In genomic region chr20:25055711-25056492, GRCh38 we compare ENCODE assay signal across 12 cellular contexts. TPM values are rescaled to one million over a fixed set of nuclear protein-coding genes. Genes with fewer than 3 reads are reported as not detected.
DNase-seq lines count a peak whose midpoint lies in the region; ATAC-seq, FAIRE-seq and TF ChIP-seq lines count a peak whose summit lies in the region.
"Had no signal": no experiment of that assay in that cellular context is flagged by ENCODE, and none has a peak within 500 bp of the region (broad histone marks: within the 10 kb centered on the region; RNA-seq: fewer than 3 reads in every experiment).

No MANE protein-coding gene starts in this region.

- no peak for TF ChIP-seq CTCF in DND-41 (IDR thresholded peaks at IDR 0.05; ENCODE audit: borderline replicate concordance, extremely low read depth, low read length, poor library complexity, severe bottlenecking)
- TF ChIP-seq CTCF in Peyer's patch (IDR thresholded peaks at IDR 0.05): no peak
- TF ChIP-seq CTCF in esophagus muscularis mucosa (IDR thresholded peaks at IDR 0.05): no peak
- TF ChIP-seq CTCF in brain microvascular endothelial cell (IDR thresholded peaks at IDR 0.05; ENCODE audit: low read depth, low read length, missing control alignments): no peak

- H2AFZ ChIP-seq in DND-41 (ENCODE audit: low read depth, low read length): no peak overlapping the region

- peaks cover 36% of the 10 kb centered on the region for H3K36me3 ChIP-seq in DND-41 (ENCODE audit: insufficient read depth, low read length)
- no peaks in the 10 kb centered on the region for H3K36me3 ChIP-seq in Peyer's patch
- H3K36me3 ChIP-seq in esophagus muscularis mucosa: no peaks in the 10 kb centered on the region
- no peaks in the 10 kb centered on the region for H3K36me3 ChIP-seq in rectal smooth muscle tissue (ENCODE audit: control insufficient read depth, insufficient read depth, low read length)
- H3K36me3 ChIP-seq in brain microvascular endothelial cell (replicated peaks): no peaks in the 10 kb centered on the region

- H3K27me3 ChIP-seq in DND-41 (ENCODE audit: insufficient read depth, low read length, poor library complexity): no peaks in the 10 kb centered on the region
- H3K27me3 ChIP-seq in Peyer's patch: no peaks in the 10 kb centered on the region
- H3K27me3 ChIP-seq in esophagus muscularis mucosa: no peaks in the 10 kb centered on the region
- H3K27me3 ChIP-seq in rectal smooth muscle tissue (ENCODE audit: control insufficient read depth, insufficient read depth, low read length): no peaks in the 10 kb centered on the region
- peaks cover 17% of the 10 kb centered on the region for H3K27me3 ChIP-seq in brain microvascular endothelial cell (replicated peaks)

- 75% methylated on average over 8 of the region's 8 CpGs for WGBS in esophagus muscularis mucosa

- H3K4me1 ChIP-seq in DND-41 (ENCODE audit: insufficient read depth, low read length) (peaks cover 55% of the 10 kb centered on the region), Peyer's patch (peaks cover 10 to 64% (median 25%) of the 10 kb centered on the region in 4 donors), esophagus muscularis mucosa (peaks cover 72 to 85% (median 76%) of the 10 kb centered on the region in 4 donors), rectal smooth muscle tissue (ENCODE audit: control insufficient read depth, insufficient read depth, low read length) (peaks cover 56% of the 10 kb centered on the region)

- intact Hi-C loops in esophagus muscularis mucosa (cut with DNase I): loop anchor here (5.0 to 10.0 kb wide), 2 partner anchors 191 to 1431 kb away; partner anchors contain the start of gene PYGB

- no peak for TF ChIP-seq POLR2A in Peyer's patch (IDR thresholded peaks at IDR 0.05)
- TF ChIP-seq POLR2A in esophagus muscularis mucosa (IDR thresholded peaks at IDR 0.05; ENCODE audit: low read depth): no peak
- TF ChIP-seq POLR2A in GM12892 (IDR thresholded peaks at IDR 0.05; ENCODE audit: low read depth, low read length): no peak

- H3K4me3 ChIP-seq in DND-41 (ENCODE audit: low read depth in 1 of 2, low read length in 2 of 2) (peak overlapping the region; percentile 38 to 81; a peak in 3 of 4 replicates), Peyer's patch (peak overlapping the region in 3 of 4 donors; percentile 82 to 95 (median 84)), esophagus muscularis mucosa (peak overlapping the region; percentile 85 to 95 (median 89)), rectal smooth muscle tissue (ENCODE audit: low read length) (peak overlapping the region; percentile 92), brain microvascular endothelial cell (ENCODE audit: low read depth, low read length) (no peak overlapping the region)

- H4K20me1 ChIP-seq in DND-41 (ENCODE audit: insufficient read depth, low read length): peaks cover 51% of the 10 kb centered on the region

- no peak for TF ChIP-seq EP300 in esophagus muscularis mucosa (IDR thresholded peaks at IDR 0.05)

- DNase-seq in DND-41 (no peak), Peyer's patch (peak in 2 of 3 donors; percentile 78 to 81), esophagus muscularis mucosa (ENCODE audit: extremely low spot score) (no peak), brain microvascular endothelial cell (no peak), Ammon's horn (ENCODE audit: low spot score) (no peak), NCI-H146 (lab: John Stamatoyannopoulos, UW) (no peak), GM12892 (ENCODE audit: insufficient read length) (no peak)
- DNase-seq: mesenchymal stem cell, NCI-H1092 had no signal

- no peak for ATAC-seq in DND-41 (ENCODE audit: insufficient read depth, low read depth)

- peak overlapping the region; percentile 72 for H3K9ac ChIP-seq in DND-41 (ENCODE audit: low read depth, low read length)
- H3K9ac ChIP-seq in rectal smooth muscle tissue (ENCODE audit: low read length): peak overlapping the region; percentile 25

- H3K79me2 ChIP-seq in DND-41 (ENCODE audit: insufficient read depth, low read length): peaks cover 70% of the 10 kb centered on the region

- H3K9me3 ChIP-seq in DND-41 (ENCODE audit: insufficient read depth, low read length, severe bottlenecking) (no peaks in the 10 kb centered on the region), Peyer's patch (no peaks in the 10 kb centered on the region), esophagus muscularis mucosa (peaks cover 0 to 3% (median 0%) of the 10 kb centered on the region in 4 donors)

- H3K27ac ChIP-seq in DND-41 (ENCODE audit: low read length) (peak overlapping the region; percentile 93), Peyer's patch (peak overlapping the region; percentile 94 to 98 (median 97)), esophagus muscularis mucosa (replicated peaks in 1 of 4) (peak overlapping the region; percentile 96 to 98 (median 97)), rectal smooth muscle tissue (ENCODE audit: low read depth, low read length) (peak overlapping the region; percentile 90), brain microvascular endothelial cell (no peak overlapping the region)

- FAIRE-seq in GM12892 (lab: Jason Lieb, UNC): no peak

- H3K4me2 ChIP-seq in DND-41 (ENCODE audit: insufficient read depth, low read length): peak overlapping the region; percentile 94

- in situ Hi-C loops in brain microvascular endothelial cell (cut with HindIII; ENCODE audit: low pct_ligation_motif_present, low sequenced_read_pairs): no loop called here

RNA-seq across cellular contexts. Expression of gene ACSS1, which starts 2.0 kb away (rescaled TPM):
- total RNA-seq in Peyer's patch (100 to 1,000 TPM in 3 of 4 donors, 10 to 100 TPM in 1; 49.5 to 160 (median 134) TPM), esophagus muscularis mucosa (100 to 1,000 TPM in 1 of 4 donors, 10 to 100 TPM in 3; 36.6 to 154 (median 65.3) TPM)
- polyA plus RNA-seq in GM12892 (2012; ENCODE audit: missing spikeins): 15.1 TPM

RNA-seq across cellular contexts. Expression of gene VSX1, which starts 26.0 kb away (rescaled TPM):
- not detected for total RNA-seq in Peyer's patch
- total RNA-seq in esophagus muscularis mucosa: under 1 TPM in 1 of 4 donors, not detected in 3; 0.83 TPM
- not detected for polyA plus RNA-seq in GM12892 (2012; ENCODE audit: missing spikeins)
- total RNA-seq: dermis microvascular lymphatic vessel endothelial cell; T-helper 2 cell treated with Interferon-gamma antibody and Interleukin-4, amounts not matched to agents 100 ng/mL and 5 ng/mL, for 36 hours had no signal

Comparison
In these comparisons a context has a peak if more than half of its experiments do, and no peak if none do; other contexts are left out.
1. DNase-seq: peak in Peyer's patch (2 of 3); none in DND-41 (single experiment), esophagus muscularis mucosa (single experiment), brain microvascular endothelial cell (single experiment), Ammon's horn (single experiment), NCI-H146 (single experiment) and GM12892 (single experiment).